In the genomic region with DNA sequence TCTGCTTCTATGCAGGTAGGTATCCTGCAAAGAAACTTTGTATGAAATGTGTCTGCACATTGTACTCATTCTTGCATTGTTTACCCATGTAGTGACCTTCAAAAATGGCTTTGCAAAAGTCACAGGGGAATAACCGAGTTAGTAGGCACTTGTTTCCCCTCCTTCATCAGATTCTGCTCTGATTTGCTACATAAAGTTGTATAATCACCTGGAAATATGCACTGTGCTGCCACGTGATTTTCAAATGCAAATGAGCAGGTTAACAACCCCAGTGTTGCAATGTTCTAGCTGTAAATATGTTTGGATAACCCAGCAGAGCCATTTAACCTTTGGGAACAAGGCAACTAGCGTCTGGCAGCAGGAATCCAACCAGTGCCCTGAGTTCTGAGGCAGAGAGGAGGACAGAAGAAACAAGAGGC, we compare ENCODE assay signal across 23 cellular contexts. TPM values are rescaled to one million over a fixed set of nuclear protein-coding genes. Genes with fewer than 3 reads are reported as not detected.
"Had no signal": no experiment of that assay in that cellular context is flagged by ENCODE, and none has a peak within 500 bp of the region (broad histone marks: within the 10 kb centered on the region; RNA-seq: fewer than 3 reads in every experiment).

A gene (plus strand): TSS at position 321 of the 419 bp plus-strand sequence. CDS start 184 bp downstream, outside the sequence.

- H3K36me3 Mint-ChIP-seq: mesothelial cell of epicardium, natural killer cell, T-cell had no signal

- H3K4me1 Mint-ChIP-seq: central memory CD8-positive, alpha-beta T cell; mesothelial cell of epicardium; natural killer cell; T-cell had no signal

- H3K4me3 ChIP-seq: adrenal gland, ascending aorta, dorsolateral prefrontal cortex, heart left ventricle had no signal

- H3K27ac ChIP-seq: adrenal gland, ascending aorta, dorsolateral prefrontal cortex, heart left ventricle had no signal

- H3K9me3 Mint-ChIP-seq: activated T-cell treated with anti-CD3 and anti-CD28 coated beads, Interleukin-2, amount 50 U/mL, for 24 hours; activated T-helper 17 cell treated with anti-CD3 and anti-CD28 coated beads, Interleukin-2, amount 50 U/mL, for 72 hours; central memory CD8-positive, alpha-beta T cell; effector memory CD8-positive, alpha-beta T cell; mesothelial cell of epicardium; natural killer cell; T-cell had no signal

- H3K4me1 ChIP-seq: adrenal gland, ascending aorta had no signal

- H3K27me3 Mint-ChIP-seq: activated naive CD8-positive, alpha-beta T cell; activated T-cell treated with anti-CD3 and anti-CD28 coated beads, Interleukin-2, amount 50 U/mL, for 24 hours; activated T-helper 17 cell treated with anti-CD3 and anti-CD28 coated beads, Interleukin-2, amount 50 U/mL, for 72 hours; T-cell had no signal

- ATAC-seq: activated T-helper 17 cell treated with anti-CD3 and anti-CD28 coated beads, Interleukin-2, amount 50 U/mL, for 72 hours; effector memory CD8-positive, alpha-beta T cell; heart left ventricle; natural killer cell; stimulated activated naive CD8-positive, alpha-beta T cell treated with anti-CD3 and anti-CD28 coated beads, Interleukin-15, Interleukin-2, amounts not matched to agents 100 U/mL and 50 U/mL, for 24 hours; T-cell had no signal

- H3K27me3 ChIP-seq: adrenal gland, ascending aorta, dorsolateral prefrontal cortex, heart left ventricle had no signal

- H3K27ac Mint-ChIP-seq: activated naive CD8-positive, alpha-beta T cell; activated T-cell treated with anti-CD3 and anti-CD28 coated beads, Interleukin-2, amount 50 U/mL, for 24 hours; activated T-helper 17 cell treated with anti-CD3 and anti-CD28 coated beads, Interleukin-2, amount 50 U/mL, for 72 hours; effector memory CD8-positive, alpha-beta T cell; mesothelial cell of epicardium; natural killer cell; T-cell had no signal

- H3K9me3 ChIP-seq: adrenal gland, ascending aorta, heart left ventricle had no signal

- DNase-seq: activated T-cell treated with anti-CD3 and anti-CD28 coated beads, Interleukin-2, amount 50 U/mL, for 24 hours; adrenal gland; dorsolateral prefrontal cortex; effector memory CD8-positive, alpha-beta T cell; heart left ventricle; islet precursor cell; mammary epithelial cell; natural killer cell; retina; stimulated activated CD4-positive, alpha-beta T cell treated with anti-CD3 and anti-CD28 coated beads, Interleukin-12 subunit alpha, Interleukin-12 subunit beta, amount 100 ng/mL, for 4 hours; stimulated activated CD4-positive, alpha-beta T cell treated with anti-CD3 and anti-CD28 coated beads, Interleukin-4, amount 100 ng/mL, for 4 hours; stimulated activated naive CD8-positive, alpha-beta T cell treated with anti-CD3 and anti-CD28 coated beads, Interleukin-15, Interleukin-2, amounts not matched to agents 100 U/mL and 50 U/mL, for 24 hours; T-cell; T-helper 9 cell had no signal

- H3K4me3 Mint-ChIP-seq: activated naive CD8-positive, alpha-beta T cell; activated T-cell treated with anti-CD3 and anti-CD28 coated beads, Interleukin-2, amount 50 U/mL, for 24 hours; activated T-helper 17 cell treated with anti-CD3 and anti-CD28 coated beads, Interleukin-2, amount 50 U/mL, for 72 hours; central memory CD8-positive, alpha-beta T cell; effector memory CD8-positive, alpha-beta T cell; mesothelial cell of epicardium; natural killer cell; T-cell had no signal

- H3K36me3 ChIP-seq: adrenal gland, ascending aorta, heart left ventricle had no signal

RNA-seq across cellular contexts. Expression of the gene that starts here (rescaled TPM):
- total RNA-seq: activated T-helper 17 cell treated with anti-CD3 and anti-CD28 coated beads, Interleukin-2, amount 50 U/mL, for 72 hours; ascending aorta; fibroblast of villous mesenchyme; mammary epithelial cell; mesothelial cell of epicardium; natural killer cell; osteoblast; subcutaneous adipose tissue; urinary bladder had no signal
- polyA plus RNA-seq: mammary epithelial cell had no signal
